Comparison of ENCODE assay signal across 8 cellular contexts in genomic region chr2:159922563-159922962, GRCh38.
DNase-seq lines count a peak whose midpoint lies in the region; ATAC-seq, FAIRE-seq and TF ChIP-seq lines count a peak whose summit lies in the region.

No MANE protein-coding gene starts in this region.

- no peaks in the 10 kb centered on the region for H3K9me2 ChIP-seq in Loucy (replicated peaks; ENCODE audit: low read depth, low read length)

- no peak overlapping the region for H3K9ac ChIP-seq in Loucy (ENCODE audit: low read depth, low read length, poor library complexity, severe bottlenecking)

- no peaks in the 10 kb centered on the region for H3K9me3 ChIP-seq in Loucy (ENCODE audit: insufficient read depth, low read depth, low read length)

- H3K79me2 ChIP-seq in Loucy (ENCODE audit: insufficient read depth, low read length) = no peaks in the 10 kb centered on the region

- FAIRE-seq in D721Med (lab: Jason Lieb, UNC) = no peak

- TF ChIP-seq CTCF in GM12865 (IDR thresholded peaks at IDR 0.05; ENCODE audit: insufficient read depth, low read depth, low read length, missing control alignments) (no peak), Loucy (conservative IDR thresholded peaks at IDR 0.05; ENCODE audit: low read length) (no peak), D721Med (IDR thresholded peaks at IDR 0.05; ENCODE audit: insufficient read depth, missing control alignments) (no peak)

- DNase-seq in GM12865 (ENCODE audit: low read depth) = peak; percentile 64
- DNase-seq in D721Med (ENCODE audit: insufficient read length, low spot score) = no peak
- no peak for DNase-seq in COLO668 (lab: John Stamatoyannopoulos, UW; ENCODE audit: unreplicated experiment)
- DNase-seq in activated CD8-positive, alpha-beta memory T cell treated with anti-CD3 and anti-CD28 coated beads, Interleukin-2, amount 50 U/mL, for 4 hours = no peak
- no peak for DNase-seq in AG08396 (ENCODE audit: low spot score)

- H3F3A ChIP-seq in Loucy (ENCODE audit: low read depth) = no peaks in the 10 kb centered on the region

- H3K4me3 ChIP-seq in GM12865 (ENCODE audit: low read depth, low read length) (no peak overlapping the region), Loucy (ENCODE audit: low read length, poor library complexity, severe bottlenecking) (no peak overlapping the region)

- H3K4me2 ChIP-seq in Loucy (ENCODE audit: low read depth, low read length, poor library complexity, severe bottlenecking) = no peak overlapping the region

- H4K20me1 ChIP-seq in Loucy (ENCODE audit: insufficient read depth, low read length, poor library complexity, severe bottlenecking) = no peaks in the 10 kb centered on the region

- no peaks in the 10 kb centered on the region for H3K36me3 ChIP-seq in Loucy (ENCODE audit: insufficient read depth, low read length)

- H3K27me3 ChIP-seq in Loucy (ENCODE audit: insufficient read depth, low read length, poor library complexity, severe bottlenecking) = no peaks in the 10 kb centered on the region

- no peaks in the 10 kb centered on the region for H3K4me1 ChIP-seq in Loucy (ENCODE audit: insufficient read depth, low read length, poor library complexity, severe bottlenecking)

- ATAC-seq in GM19324 (IDR thresholded peaks at IDR 0.05; ENCODE audit: low FRiP score, unreplicated experiment) (peak; percentile 55), HG02798 (IDR thresholded peaks at IDR 0.05; ENCODE audit: poor library complexity, unreplicated experiment) (peak; percentile 84)

- H2AFZ ChIP-seq in Loucy (ENCODE audit: low read length) = 0 out of 2 replicates have a peak overlapping the region, but pooled peaks have one; percentile 33
